8 cellular contexts compared by ENCODE assay signal in the genomic region with DNA sequence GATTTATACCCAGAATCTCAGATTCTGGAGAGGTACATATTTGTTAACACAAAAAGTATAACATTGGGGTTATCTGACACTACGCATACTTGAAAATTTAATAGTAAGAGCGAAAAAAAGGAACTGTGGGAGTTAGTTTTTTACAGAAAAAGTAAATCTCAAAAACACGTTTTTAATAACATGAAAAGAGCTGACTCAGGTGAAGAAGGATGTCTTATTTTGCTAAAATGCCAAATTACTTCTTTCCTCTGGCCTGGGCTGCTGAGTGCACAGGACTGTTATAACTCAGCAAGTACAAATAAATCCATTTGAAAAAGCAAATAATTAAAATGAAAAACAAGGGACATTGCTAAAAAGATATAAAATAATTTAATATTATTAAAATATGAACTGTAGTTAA.
"Had no signal": no experiment of that assay in that cellular context is flagged by ENCODE, and none has a peak within 500 bp of the region (broad histone marks: within the 10 kb centered on the region; RNA-seq: fewer than 3 reads in every experiment).

No MANE protein-coding gene starts in this region.

- FAIRE-seq: G401.6, GM12878, GM12891, GM12892, GM18507, GM19239 had no signal

- H3K4me3 ChIP-seq: GM12878 had no signal

- ATAC-seq: GM12878 had no signal

- DNase-seq: GDM1, GF-D8 had no signal
